ENCODE assay signal across 33 cellular contexts in the genomic region with DNA sequence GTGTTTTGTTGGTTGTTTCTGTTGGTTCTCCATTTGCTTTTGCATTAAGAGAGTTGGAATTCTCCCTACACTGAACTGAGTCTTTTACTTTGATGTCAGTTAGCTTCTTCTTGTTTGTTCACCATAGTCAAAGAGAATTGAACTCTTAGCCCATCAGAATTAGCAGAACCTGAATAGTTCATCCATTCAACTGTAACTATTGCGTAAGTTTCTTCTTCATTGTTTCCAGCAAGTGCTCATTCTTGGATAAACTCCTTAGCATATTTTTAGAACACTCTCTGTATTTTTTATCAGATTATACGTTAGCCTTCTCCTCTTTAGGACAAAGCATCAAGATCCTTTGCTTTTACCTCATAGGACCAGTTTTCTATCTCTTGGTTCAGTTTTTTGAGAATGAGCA.
DNase-seq lines count a peak whose midpoint lies in the region; FAIRE-seq and TF ChIP-seq lines count a peak whose summit lies in the region.
"Had no signal": no experiment of that assay in that cellular context is flagged by ENCODE, and none has a peak within 500 bp of the region (broad histone marks: within the 10 kb centered on the region; RNA-seq: fewer than 3 reads in every experiment).

No MANE protein-coding gene starts in this region.

- H3K56ac ChIP-seq in H1 (replicated peaks; ENCODE audit: insufficient read length, low read depth, low read length) = no peak overlapping the region

- H2BK120ac ChIP-seq in H1 (replicated peaks; ENCODE audit: low read depth, low read length) = no peak overlapping the region

- TF ChIP-seq RAD21 in H1 (IDR thresholded peaks at IDR 0.05 in 1 of 2, conservative IDR thresholded peaks at IDR 0.05 in 1 of 2; ENCODE audit: low read depth in 2 of 2, low read length in 2 of 2) = no peak

- CTCF ChIA-PET in H1 (lab: Charles Lee; ENCODE audit: partially characterized antibody) = no interaction called here

- H4K91ac ChIP-seq in H1 (replicated peaks; ENCODE audit: insufficient read length, low read length) = no peak overlapping the region

- WGBS in H1 (ENCODE audit: extremely low coverage in 1 of 2, insufficient coverage in 1 of 2, insufficient read length in 1 of 2, insufficient replicate concordance in 2 of 2, low coverage in 1 of 2, low lambda C conversion rate in 2 of 2, missing lambda C conversion rate in 1 of 2), 2 experiments = 86% methylated on average over 2 of the region's 2 CpGs; no CpG with 5 or more reads in 1 of the 2 experiments

- no peaks in the 10 kb centered on the region for H3K36me3 ChIP-seq in H1 (ENCODE audit: control insufficient read depth in 2 of 4, insufficient read depth in 4 of 4, low read length in 3 of 4)
- H3K36me3 ChIP-seq: BE2C; BLaER1; BLaER1 treated with 17β-estradiol and CSF1 and Interleukin-3, amounts not matched to agents 10 nM and 100 nM had no signal

- no peak overlapping the region for H3K14ac ChIP-seq in H1 (ENCODE audit: insufficient read length)

- no peak overlapping the region for H3K4ac ChIP-seq in H1 (replicated peaks; ENCODE audit: insufficient read length, low read depth, low read length)

- H3K79me2 ChIP-seq in H1 (ENCODE audit: control insufficient read depth in 1 of 2, insufficient read depth in 2 of 2, low read length in 2 of 2) = no peaks in the 10 kb centered on the region

- no peak overlapping the region for H4K8ac ChIP-seq in H1 (ENCODE audit: extremely low read depth, insufficient read depth, low read length)

- H4K20me1 ChIP-seq in H1 (replicated peaks in 1 of 2; ENCODE audit: control insufficient read depth in 1 of 2, insufficient read depth in 2 of 2, low read length in 2 of 2) = no peaks in the 10 kb centered on the region
- H4K20me1 ChIP-seq: BLaER1; BLaER1 treated with 17β-estradiol and CSF1 and Interleukin-3, amounts not matched to agents 10 nM and 100 nM had no signal

- no peak overlapping the region for H3K4me3 ChIP-seq in H1 (ENCODE audit: extremely low read depth in 1 of 4, insufficient read depth in 2 of 4, low read depth in 3 of 4, low read length in 4 of 4)
- no peak overlapping the region for H3K4me3 ChIP-seq in epithelial cell of proximal tubule (ENCODE audit: low read depth, low read length)
- H3K4me3 ChIP-seq: A549; BLaER1; BLaER1 treated with 17β-estradiol and CSF1 and Interleukin-3, amounts not matched to agents 10 nM and 100 nM had no signal

- no peak for FAIRE-seq in H1 (lab: Jason Lieb, UNC)
- FAIRE-seq: A204.1, A549, D721Med had no signal

- no peak overlapping the region for H3K23ac ChIP-seq in H1 (ENCODE audit: insufficient read length)

- H3K27me3 ChIP-seq in H1 (replicated peaks in 1 of 4; ENCODE audit: control insufficient read depth in 3 of 4, extremely low read depth in 1 of 4, insufficient read depth in 3 of 4, low read length in 3 of 4) = no peaks in the 10 kb centered on the region
- H3K27me3 ChIP-seq: BE2C; BLaER1; BLaER1 treated with 17β-estradiol and CSF1 and Interleukin-3, amounts not matched to agents 10 nM and 100 nM had no signal

- no peak overlapping the region for H3K9ac ChIP-seq in H1 (replicated peaks in 1 of 4; ENCODE audit: extremely low read depth in 1 of 4, low read depth in 3 of 4, low read length in 3 of 4)
- H3K9ac ChIP-seq: BLaER1; BLaER1 treated with 17β-estradiol and CSF1 and Interleukin-3, amounts not matched to agents 10 nM and 100 nM had no signal

- H2AK5ac ChIP-seq in H1 (ENCODE audit: low read depth, low read length) = no peak overlapping the region

- TF ChIP-seq POLR2A in H1 (IDR thresholded peaks at IDR 0.05; ENCODE audit: control extremely low read depth in 1 of 2, low read depth in 2 of 2, low read length in 2 of 2) = no peak

- no peak overlapping the region for H4K5ac ChIP-seq in H1 (ENCODE audit: insufficient read length, low read depth, low read length)

- no peak overlapping the region for H3K27ac ChIP-seq in H1 (ENCODE audit: low read depth, low read length)
- H3K27ac ChIP-seq: 22Rv1; A549; BLaER1; BLaER1 treated with 17β-estradiol and CSF1 and Interleukin-3, amounts not matched to agents 10 nM and 100 nM; C4-2B had no signal

- H2BK12ac ChIP-seq in H1 (ENCODE audit: low read depth, low read length) = no peak overlapping the region

- no peak overlapping the region for H2BK15ac ChIP-seq in H1 (ENCODE audit: low read length)

- no peak overlapping the region for H2AFZ ChIP-seq in H1 (ENCODE audit: low read length)

- no peaks in the 10 kb centered on the region for H3K4me1 ChIP-seq in H1 (replicated peaks in 1 of 4; ENCODE audit: control insufficient read depth in 3 of 4, insufficient read depth in 4 of 4, low read length in 3 of 4)
- H3K4me1 ChIP-seq: A549; BE2C; BLaER1; BLaER1 treated with 17β-estradiol and CSF1 and Interleukin-3, amounts not matched to agents 10 nM and 100 nM; Caco-2 had no signal

- H3K4me2 ChIP-seq in H1 (ENCODE audit: insufficient read depth in 1 of 2, low read depth in 2 of 2, low read length in 2 of 2) = no peak overlapping the region
- H3K4me2 ChIP-seq: A549; BLaER1; BLaER1 treated with 17β-estradiol and CSF1 and Interleukin-3, amounts not matched to agents 10 nM and 100 nM had no signal

- no peak overlapping the region for H3K18ac ChIP-seq in H1 (ENCODE audit: extremely low read depth, low read length)

- no peak overlapping the region for H2BK5ac ChIP-seq in H1 (ENCODE audit: low read depth, low read length)

- H3K79me1 ChIP-seq in H1 (ENCODE audit: low read depth, low read length) = no peaks in the 10 kb centered on the region

- DNase-seq in H1 (ENCODE audit: low read depth in 1 of 2, low spot score in 2 of 2) (no peak), epithelial cell of proximal tubule (ENCODE audit: low read depth) (peak; percentile 6), renal cortical epithelial cell (ENCODE audit: low read depth) (peak; percentile 22), NCI-H2107 (lab: John Stamatoyannopoulos, UW) (no peak), DMS114 treated with DMSO at 0.1 percent for 48 hours (lab: John Stamatoyannopoulos, UW; ENCODE audit: unreplicated experiment) (no peak), NCI-H748 (lab: John Stamatoyannopoulos, UW; ENCODE audit: unreplicated experiment) (no peak)
- DNase-seq: 8988T; ACHN; AML-193; BE2C; C1 segment of cervical spinal cord; Caco-2; Calu3; CD4-positive, alpha-beta memory T cell; CD4-positive, alpha-beta T cell; CD4-positive, CD25-positive, alpha-beta regulatory T cell; CD8-positive, alpha-beta memory T cell; CD8-positive, alpha-beta T cell; COR-L47; DMS 273 treated with DMSO at 0.1 percent for 48 hours; DMS153; DMS53; DMS79; DMS79 treated with DMSO at 0.1 percent for 48 hours; DND-41; EL had no signal

- no peak for TF ChIP-seq CTCF in H1 (IDR thresholded peaks at IDR 0.05; ENCODE audit: control extremely low read depth in 1 of 3, insufficient read depth in 1 of 3, low read depth in 1 of 3, low read length in 3 of 3)
- TF ChIP-seq CTCF in epithelial cell of proximal tubule (conservative IDR thresholded peaks at IDR 0.05; ENCODE audit: low read depth, low read length) = no peak

- H2BK20ac ChIP-seq in H1 (ENCODE audit: low read length) = no peak overlapping the region

- H3K9me3 ChIP-seq in H1 (ENCODE audit: insufficient read depth in 2 of 2, low read depth in 1 of 2, low read length in 1 of 2) = 0 out of 4 replicates have a peak, but pooled peaks cover 0 to 3% of the 10 kb centered on the region in 2 experiments
- H3K9me3 ChIP-seq: A549, BE2C, Caco-2 had no signal

- no peaks in the 10 kb centered on the region for H3K23me2 ChIP-seq in H1 (ENCODE audit: low read depth, low read length)

- POLR2A ChIA-PET in H1 (lab: Charles Lee; ENCODE audit: partially characterized antibody) = no interaction called here

- no peak for TF ChIP-seq EP300 in H1 (IDR thresholded peaks at IDR 0.05; ENCODE audit: borderline replicate concordance in 1 of 2, low read depth in 2 of 2, low read length in 2 of 2)

TF ChIP-seq in H1, 55 proteins besides CTCF, POLR2A, EP300 and RAD21:
- TF ChIP-seq SP1 (IDR thresholded peaks at IDR 0.05; ENCODE audit: low read depth, low read length) (no peak), ZNF274 (IDR thresholded peaks at IDR 0.05; ENCODE audit: borderline replicate concordance, extremely low read depth, low read length) (no peak), SIX5 (IDR thresholded peaks at IDR 0.05; ENCODE audit: low read depth, low read length) (no peak), CEBPB (IDR thresholded peaks at IDR 0.05; ENCODE audit: low read depth, low read length) (peak; percentile 71; the same call in 1 of the 2 replicates), RXRA (IDR thresholded peaks at IDR 0.05; ENCODE audit: insufficient read depth, low read depth, low read length) (no peak), SRF (IDR thresholded peaks at IDR 0.05; ENCODE audit: low read depth, low read length) (no peak), TAF1 (IDR thresholded peaks at IDR 0.05; ENCODE audit: low read depth, low read length) (no peak), ASH2L (IDR thresholded peaks at IDR 0.05; ENCODE audit: low read length) (no peak), KDM1A (IDR thresholded peaks at IDR 0.05; ENCODE audit: borderline replicate concordance, low read length) (no peak)

Comparison
In these comparisons a context has a peak if more than half of its experiments do, and no peak if none do; other contexts are left out.
1. DNase-seq: peak in epithelial cell of proximal tubule (single experiment) and renal cortical epithelial cell (single experiment); none in H1 (0 of 2), NCI-H2107 (single experiment), DMS114 treated with DMSO at 0.1 percent for 48 hours (single experiment) and NCI-H748 (single experiment).